29 cellular contexts compared by ENCODE assay signal in genomic region chr10:101450277-101451080, GRCh38.
DNase-seq lines count a peak whose midpoint lies in the region; ATAC-seq, FAIRE-seq and TF ChIP-seq lines count a peak whose summit lies in the region.
"Had no signal": no experiment of that assay in that cellular context is flagged by ENCODE, and none has a peak within 500 bp of the region (broad histone marks: within the 10 kb centered on the region; RNA-seq: fewer than 3 reads in every experiment).

No MANE protein-coding gene starts in this region.

- H3K4me3 Mint-ChIP-seq in endodermal cell = peak overlapping the region; percentile 6
- H3K4me3 Mint-ChIP-seq: activated T-cell treated with anti-CD3 and anti-CD28 coated beads, Interleukin-2, amount 50 U/mL, for 4 hours; CD8-positive, alpha-beta T cell had no signal

- TF ChIP-seq POLR2A in GM12891 (IDR thresholded peaks at IDR 0.05; ENCODE audit: low read depth, low read length) = no peak

- POLR2A ChIA-PET in SK-N-SH (lab: Yijun Ruan, JAX) = interaction anchor here (0.8 to 1.1 kb wide), 3 partner anchors 11 to 158 kb away, joined by 3 read pairs; no protein-coding TSS in a partner anchor

- no peaks in the 10 kb centered on the region for H3K9me2 ChIP-seq in SK-N-SH

- no peak overlapping the region; a peak in 1 of 4 replicates for H3K27ac ChIP-seq in SK-N-SH (ENCODE audit: low read depth in 2 of 2, low read length in 1 of 2)
- no peak overlapping the region for H3K27ac ChIP-seq in endodermal cell (ENCODE audit: low read depth, low read length)
- no peak overlapping the region for H3K27ac ChIP-seq in upper lobe of right lung
- H3K27ac ChIP-seq: colonic mucosa, epithelial cell of prostate, right atrium auricular region, spleen, testis had no signal

- in situ Hi-C loops in GM13977 (cut with MboI; ENCODE audit: low pct_unique_long_range_greater_than_20kb, low sequenced_read_pairs, unreplicated experiment) = no loop called here

- DNase-seq in BE2C (no peak), GM12891 (ENCODE audit: insufficient read length, low spot score) (no peak), SK-N-SH (peak; percentile 19), endodermal cell (no peak), upper lobe of right lung (no peak), GM13977 (ENCODE audit: low spot score) (no peak)
- DNase-seq: activated gamma-delta T cell treated with Interleukin-2 at 50 U/mL for 16 hours; activated T-cell treated with anti-CD3 and anti-CD28 coated beads, Interleukin-2, amount 50 U/mL, for 4 hours; CD8-positive, alpha-beta T cell; colonic mucosa; effector CD8-positive, alpha-beta T cell; NCI-H1092; NCI-H1694; NCI-H2171 treated with DMSO at 0.1 percent for 48 hours; NCI-H510A treated with DMSO at 0.1 percent for 48 hours; Right ventricle myocardium superior; spleen; stimulated activated CD4-positive, alpha-beta T cell treated with anti-CD3 and anti-CD28 coated beads, Interleukin-2, amount 100 ng/mL, for 24 hours; stimulated activated naive CD8-positive, alpha-beta T cell treated with anti-CD3 and anti-CD28 coated beads, Interleukin-15, Interleukin-2, amounts not matched to agents 100 U/mL and 50 U/mL, for 24 hours; SW 1271; T-helper 9 cell; testis had no signal

- no peaks in the 10 kb centered on the region for H3K9me3 ChIP-seq in BE2C
- H3K9me3 ChIP-seq in SK-N-SH = no peaks in the 10 kb centered on the region
- H3K9me3 ChIP-seq in endodermal cell (ENCODE audit: control insufficient read depth, low read length) = no peaks in the 10 kb centered on the region
- H3K9me3 ChIP-seq in upper lobe of right lung = no peaks in the 10 kb centered on the region
- H3K9me3 ChIP-seq: colonic mucosa, right atrium auricular region, spleen, testis had no signal

- H3K9me3 Mint-ChIP-seq in endodermal cell = no peaks in the 10 kb centered on the region
- H3K9me3 Mint-ChIP-seq: activated T-cell treated with anti-CD3 and anti-CD28 coated beads, Interleukin-2, amount 50 U/mL, for 4 hours; CD8-positive, alpha-beta T cell had no signal

- H3K4me1 ChIP-seq in BE2C = peaks cover 34% of the 10 kb centered on the region
- H3K4me1 ChIP-seq in SK-N-SH (ENCODE audit: control insufficient read depth in 1 of 2, insufficient read depth in 2 of 2, low read depth in 1 of 2, low read length in 1 of 2) = peaks cover 0 to 41% of the 10 kb centered on the region in 2 experiments; a peak in 2 of 4 replicates
- H3K4me1 ChIP-seq in endodermal cell (ENCODE audit: control insufficient read depth, insufficient read depth, low read length) = peaks cover 32% of the 10 kb centered on the region
- H3K4me1 ChIP-seq in upper lobe of right lung = no peaks in the 10 kb centered on the region
- H3K4me1 ChIP-seq: colonic mucosa, testis had no signal

- TF ChIP-seq CTCF in BE2C (IDR thresholded peaks at IDR 0.05; ENCODE audit: low read depth, low read length) (no peak), SK-N-SH (IDR thresholded peaks at IDR 0.05) (no peak), endodermal cell (conservative IDR thresholded peaks at IDR 0.05) (no peak), upper lobe of right lung (IDR thresholded peaks at IDR 0.05) (no peak), GM13977 (IDR thresholded peaks at IDR 0.05; ENCODE audit: extremely low read depth, insufficient read depth, missing control alignments) (no peak)

- no peak; a peak in 1 of 4 replicates for TF ChIP-seq EP300 in SK-N-SH (IDR thresholded peaks at IDR 0.05; ENCODE audit: borderline replicate concordance in 1 of 2, low read depth in 1 of 2, low read length in 1 of 2)

- CTCF ChIA-PET in SK-N-SH (lab: Yijun Ruan, JAX) = interaction anchor here (1.0 to 9.0 kb wide), 13 partner anchors 9 to 236 kb away, joined by 4 to 102 read pairs (median 6); no protein-coding TSS in a partner anchor

- H3K4me2 ChIP-seq in SK-N-SH = no peak overlapping the region

- H3K36me3 ChIP-seq in BE2C (no peaks in the 10 kb centered on the region), SK-N-SH (replicated peaks in 1 of 2; ENCODE audit: control insufficient read depth in 1 of 2, insufficient read depth in 2 of 2, low read length in 1 of 2) (no peaks in the 10 kb centered on the region), endodermal cell (ENCODE audit: control insufficient read depth, insufficient read depth, low read length) (no peaks in the 10 kb centered on the region), upper lobe of right lung (no peaks in the 10 kb centered on the region)
- H3K36me3 ChIP-seq: colonic mucosa, right atrium auricular region, spleen had no signal

- H3K27me3 ChIP-seq in BE2C = no peaks in the 10 kb centered on the region
- no peaks in the 10 kb centered on the region for H3K27me3 ChIP-seq in SK-N-SH (ENCODE audit: insufficient read depth)
- peaks cover 25% of the 10 kb centered on the region for H3K27me3 ChIP-seq in endodermal cell (ENCODE audit: control insufficient read depth, insufficient read depth, low read length, poor library complexity, severe bottlenecking)
- no peaks in the 10 kb centered on the region for H3K27me3 ChIP-seq in upper lobe of right lung
- H3K27me3 ChIP-seq: colonic mucosa, right atrium auricular region, spleen, testis had no signal

- H4K20me1 ChIP-seq in SK-N-SH (ENCODE audit: insufficient read depth) = peaks cover 15% of the 10 kb centered on the region

- peak overlapping the region; percentile 32 for H3K4me3 ChIP-seq in BE2C (ENCODE audit: low read depth, low read length)
- no peak overlapping the region for H3K4me3 ChIP-seq in SK-N-SH (ENCODE audit: low read depth in 2 of 2, low read length in 1 of 2)
- H3K4me3 ChIP-seq in endodermal cell (ENCODE audit: low read length) = peak overlapping the region; percentile 1
- H3K4me3 ChIP-seq in upper lobe of right lung = no peak overlapping the region
- H3K4me3 ChIP-seq: colonic mucosa, right atrium auricular region, spleen, testis had no signal

- ATAC-seq in upper lobe of right lung = no peak
- ATAC-seq in HG03139 (IDR thresholded peaks at IDR 0.05; ENCODE audit: unreplicated experiment) = no peak
- no peak for ATAC-seq in HG02763 (IDR thresholded peaks at IDR 0.05; ENCODE audit: unreplicated experiment)
- ATAC-seq: activated T-cell treated with anti-CD3 and anti-CD28 coated beads, Interleukin-2, amount 50 U/mL, for 4 hours; CD8-positive, alpha-beta T cell; Panc1; stimulated activated naive CD8-positive, alpha-beta T cell treated with anti-CD3 and anti-CD28 coated beads, Interleukin-15, Interleukin-2, amounts not matched to agents 100 U/mL and 50 U/mL, for 24 hours had no signal

- TF ChIP-seq RAD21 in SK-N-SH (IDR thresholded peaks at IDR 0.05; ENCODE audit: low read length) = no peak

- peak; percentile 23 for FAIRE-seq in GM12891 (lab: Jason Lieb, UNC)
- FAIRE-seq: astrocyte, urothelium cell line had no signal

- no peak overlapping the region for H2AFZ ChIP-seq in SK-N-SH (ENCODE audit: low read depth)

- 73% methylated on average over 6 of the region's 6 CpGs for WGBS in SK-N-SH (ENCODE audit: low lambda C conversion rate)
- WGBS in endodermal cell (ENCODE audit: insufficient coverage in 1 of 2, insufficient read length in 1 of 2), 2 experiments = 37 to 45% methylated on average over 2 to 6 of the region's 6 CpGs

- no peaks in the 10 kb centered on the region for H3K36me3 Mint-ChIP-seq in endodermal cell (ENCODE audit: low read depth)
- H3K36me3 Mint-ChIP-seq: CD8-positive, alpha-beta T cell had no signal

- H3K27ac Mint-ChIP-seq in endodermal cell = no peak overlapping the region
- H3K27ac Mint-ChIP-seq: CD8-positive, alpha-beta T cell had no signal

- H3K4me1 Mint-ChIP-seq in endodermal cell = peaks cover 65% of the 10 kb centered on the region

- no peaks in the 10 kb centered on the region for H3F3A ChIP-seq in SK-N-SH (replicated peaks; ENCODE audit: insufficient read depth)

- peaks cover 8% of the 10 kb centered on the region for H3K27me3 Mint-ChIP-seq in endodermal cell (ENCODE audit: insufficient read depth)

- intact Hi-C loops in upper lobe of right lung (cut with DNase I) = no loop called here

- H3K79me2 ChIP-seq in SK-N-SH (ENCODE audit: insufficient read depth) = no peaks in the 10 kb centered on the region

- H3K9ac ChIP-seq in SK-N-SH (no peak overlapping the region), endodermal cell (ENCODE audit: extremely low read depth, low read length, poor library complexity, severe bottlenecking) (no peak overlapping the region)

TF ChIP-seq in GM12891, 5 proteins besides CTCF, POLR2A, EP300 and RAD21:
- TF ChIP-seq POU2F2 (IDR thresholded peaks at IDR 0.05; ENCODE audit: low read depth, low read length) (no peak), SPI1 (IDR thresholded peaks at IDR 0.05; ENCODE audit: low read depth, low read length) (no peak), PAX5 (IDR thresholded peaks at IDR 0.05; ENCODE audit: insufficient read depth, low read length, severe bottlenecking) (no peak), TAF1 (IDR thresholded peaks at IDR 0.05; ENCODE audit: low read depth, low read length) (no peak), POLR2AphosphoS5 (IDR thresholded peaks at IDR 0.05; ENCODE audit: low read depth, low read length) (no peak)

TF ChIP-seq in SK-N-SH, 30 proteins besides CTCF, POLR2A, EP300 and RAD21:
- TF ChIP-seq, protein P1, sequence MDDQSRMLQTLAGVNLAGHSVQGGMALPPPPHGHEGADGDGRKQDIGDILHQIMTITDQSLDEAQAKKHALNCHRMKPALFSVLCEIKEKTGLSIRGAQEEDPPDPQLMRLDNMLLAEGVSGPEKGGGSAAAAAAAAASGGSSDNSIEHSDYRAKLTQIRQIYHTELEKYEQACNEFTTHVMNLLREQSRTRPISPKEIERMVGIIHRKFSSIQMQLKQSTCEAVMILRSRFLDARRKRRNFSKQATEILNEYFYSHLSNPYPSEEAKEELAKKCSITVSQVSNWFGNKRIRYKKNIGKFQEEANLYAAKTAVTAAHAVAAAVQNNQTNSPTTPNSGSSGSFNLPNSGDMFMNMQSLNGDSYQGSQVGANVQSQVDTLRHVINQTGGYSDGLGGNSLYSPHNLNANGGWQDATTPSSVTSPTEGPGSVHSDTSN (IDR thresholded peaks at IDR 0.05) = no peak
- TF ChIP-seq GATA2 (CRISPR knock-in tag; IDR thresholded peaks at IDR 0.05) (peak; percentile 91), FOSL2 (IDR thresholded peaks at IDR 0.05; ENCODE audit: borderline replicate concordance, low read depth) (no peak), RFX5 (IDR thresholded peaks at IDR 0.05; ENCODE audit: low read length) (no peak), FOXJ3 (CRISPR knock-in tag; IDR thresholded peaks at IDR 0.05) (no peak)

Comparison
In these comparisons a context has a peak if more than half of its experiments do, and no peak if none do; other contexts are left out.
1. H3K4me3 ChIP-seq: peak in BE2C (single experiment) and endodermal cell (single experiment); none in SK-N-SH (0 of 2) and upper lobe of right lung (single experiment).